Comparison of ENCODE assay signal across 11 cellular contexts in genomic region chr13:98557934-98558630, GRCh38. TPM values are rescaled to one million over a fixed set of nuclear protein-coding genes. Genes with fewer than 3 reads are reported as not detected.
A peak's percentile ranks its signal among the peaks of the same experiment; 100 is the strongest.
DNase-seq lines count a peak whose midpoint lies in the region; ATAC-seq and TF ChIP-seq lines count a peak whose summit lies in the region.
"Had no signal": no experiment of that assay in that cellular context is flagged by ENCODE, and none has a peak within 500 bp of the region (broad histone marks: within the 10 kb centered on the region; RNA-seq: fewer than 3 reads in every experiment).

No MANE protein-coding gene starts in this region.

- no peak for ATAC-seq in T-cell (replicated peaks in 1 of 4)
- no peak for ATAC-seq in HG03159 (IDR thresholded peaks at IDR 0.05; ENCODE audit: unreplicated experiment)

- H3K27ac ChIP-seq in thymus (ENCODE audit: low read depth), result peak overlapping the region; percentile 11
- no peak overlapping the region for H3K27ac ChIP-seq in colonic mucosa
- H3K27ac ChIP-seq: ovary had no signal

- DNase-seq in activated naive CD4-positive, alpha-beta T cell treated with anti-CD3 and anti-CD28 coated beads for 36 hours, result no peak
- no peak for DNase-seq in activated naive CD4-positive, alpha-beta T cell treated with Interleukin-2 at 50 U/mL for 16 hours
- DNase-seq in T-cell, result no peak
- DNase-seq in fibroblast of mammary gland (ENCODE audit: low read depth), result peak; percentile 63
- no peak for DNase-seq in colonic mucosa
- DNase-seq in NCI-H2227 (lab: John Stamatoyannopoulos, UW; ENCODE audit: unreplicated experiment), result no peak
- DNase-seq: C1 segment of cervical spinal cord, ovary, SHP77 had no signal

- intact Hi-C loops in activated naive CD4-positive, alpha-beta T cell treated with anti-CD3 and anti-CD28 coated beads for 36 hours (cut with micrococcal nuclease), result no loop called here
- intact Hi-C loops in colonic mucosa (cut with DNase I), result no loop called here

- H3K4me3 ChIP-seq in fibroblast of mammary gland (ENCODE audit: control insufficient read depth, low read depth, low read length) (no peak overlapping the region), thymus (ENCODE audit: low read length) (no peak overlapping the region), colonic mucosa (no peak overlapping the region)
- H3K4me3 ChIP-seq: ovary had no signal

- H3K36me3 ChIP-seq in thymus (ENCODE audit: control insufficient read depth, insufficient read depth), result peaks cover 3% of the 10 kb centered on the region
- H3K36me3 ChIP-seq in colonic mucosa, result no peaks in the 10 kb centered on the region
- H3K36me3 ChIP-seq: ovary had no signal

- no peaks in the 10 kb centered on the region for H3K27me3 ChIP-seq in thymus (ENCODE audit: control insufficient read depth, insufficient read depth)
- H3K27me3 ChIP-seq in colonic mucosa, result no peaks in the 10 kb centered on the region
- H3K27me3 ChIP-seq: ovary had no signal

- TF ChIP-seq CTCF in fibroblast of mammary gland (conservative IDR thresholded peaks at IDR 0.05; ENCODE audit: control insufficient read depth, insufficient read depth, low read depth, low read length) (no peak), colonic mucosa (IDR thresholded peaks at IDR 0.05) (no peak)

- peaks cover 79% of the 10 kb centered on the region for H3K4me1 Mint-ChIP-seq in activated naive CD4-positive, alpha-beta T cell treated with anti-CD3 and anti-CD28 coated beads for 36 hours (ENCODE audit: low read depth)
- H3K4me1 Mint-ChIP-seq in T-cell, result peaks cover 86 to 87% (median 87%) of the 10 kb centered on the region in 3 donors

- H3K9me3 ChIP-seq in thymus (ENCODE audit: control insufficient read depth) (no peaks in the 10 kb centered on the region), colonic mucosa (no peaks in the 10 kb centered on the region)
- H3K9me3 ChIP-seq: ovary had no signal

- no peak overlapping the region for H3K4me3 Mint-ChIP-seq in activated naive CD4-positive, alpha-beta T cell treated with anti-CD3 and anti-CD28 coated beads for 36 hours
- peak overlapping the region; percentile 26 to 78 (median 50) for H3K4me3 Mint-ChIP-seq in T-cell

- 87% methylated on average over 7 of the region's 7 CpGs for WGBS in thymus

- H3K36me3 Mint-ChIP-seq in activated naive CD4-positive, alpha-beta T cell treated with anti-CD3 and anti-CD28 coated beads for 36 hours (ENCODE audit: low read depth), result peaks cover 12% of the 10 kb centered on the region
- peaks cover 10% of the 10 kb centered on the region for H3K36me3 Mint-ChIP-seq in T-cell

- CTCF ChIA-PET in activated naive CD4-positive, alpha-beta T cell treated with anti-CD3 and anti-CD28 coated beads for 36 hours (lab: Charles Lee), result interaction anchor here (1.0 to 1.5 kb wide), 2 partner anchors 9 to 95 kb away, joined by 5 read pairs; no protein-coding TSS in a partner anchor
- CTCF ChIA-PET in T-cell (lab: Charles Lee), result interaction anchor here in 1 of 2 donors (1.4 kb wide), 1 partner anchor 113 kb away, joined by 4 read pairs; no protein-coding TSS in a partner anchor

- H3K9ac ChIP-seq in colonic mucosa (ENCODE audit: low read depth in 2 of 2, low read length in 2 of 2), result peak overlapping the region in 1 of 2 donors; percentile 55

- no peaks in the 10 kb centered on the region for H3K9me3 Mint-ChIP-seq in activated naive CD4-positive, alpha-beta T cell treated with anti-CD3 and anti-CD28 coated beads for 36 hours
- no peaks in the 10 kb centered on the region for H3K9me3 Mint-ChIP-seq in T-cell

- peak overlapping the region; percentile 52 for H3K27ac Mint-ChIP-seq in activated naive CD4-positive, alpha-beta T cell treated with anti-CD3 and anti-CD28 coated beads for 36 hours
- H3K27ac Mint-ChIP-seq in T-cell, result peak overlapping the region; percentile 75 to 80

- no peaks in the 10 kb centered on the region for H3K27me3 Mint-ChIP-seq in activated naive CD4-positive, alpha-beta T cell treated with anti-CD3 and anti-CD28 coated beads for 36 hours (ENCODE audit: low read depth)
- H3K27me3 Mint-ChIP-seq in T-cell, result no peaks in the 10 kb centered on the region

- H3K4me1 ChIP-seq in thymus (ENCODE audit: control insufficient read depth, insufficient read depth, low read length) (peaks cover 29% of the 10 kb centered on the region), colonic mucosa (peaks cover 13% of the 10 kb centered on the region)

- POLR2A ChIA-PET in T-cell (lab: Charles Lee), result interaction anchor here in 1 of 2 donors (0.7 kb wide), 1 partner anchor 14 kb away, joined by 3 read pairs; no protein-coding TSS in a partner anchor

RNA-seq across cellular contexts. Expression of gene STK24, which starts 18.8 kb away (rescaled TPM):
- 10 to 100 TPM; 95.5 to 96.7 TPM for total RNA-seq in activated naive CD4-positive, alpha-beta T cell treated with anti-CD3 and anti-CD28 coated beads for 36 hours
- total RNA-seq in T-cell, result 100 to 1,000 TPM in 4 of 5 donors, 10 to 100 TPM in 1; 92.1 to 143 (median 113) TPM
- 62.4 TPM for polyA plus RNA-seq in thymus
- 100 to 1,000 TPM; 160 to 206 TPM for total RNA-seq in colonic mucosa
